ENCODE assay signal across 1 cellular context in the genomic region with DNA sequence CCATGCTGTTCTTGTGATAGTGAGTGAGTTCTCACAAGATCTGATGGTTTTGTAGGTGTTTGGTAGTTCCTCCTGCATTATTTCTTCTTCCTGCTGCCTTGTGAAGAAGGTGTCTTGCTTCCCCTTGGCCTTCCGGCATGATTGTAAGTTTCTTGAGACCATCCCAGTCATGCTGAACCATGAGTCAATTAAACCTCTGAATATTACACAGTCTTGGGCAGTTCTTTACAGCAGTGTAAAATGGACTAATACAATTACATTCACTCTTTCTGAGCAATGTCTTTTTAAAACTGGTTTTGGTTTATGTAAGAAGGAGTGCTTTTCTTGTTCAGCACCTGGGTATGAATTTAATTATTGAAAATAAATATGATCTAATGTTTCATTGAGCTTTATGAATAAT.
TF ChIP-seq lines count a peak whose summit lies in the region.

No MANE protein-coding gene starts in this region.

TF ChIP-seq in GM23338, 12 proteins besides CTCF, POLR2A, EP300 and RAD21 (continued from another document):
- TF ChIP-seq, protein P1, sequence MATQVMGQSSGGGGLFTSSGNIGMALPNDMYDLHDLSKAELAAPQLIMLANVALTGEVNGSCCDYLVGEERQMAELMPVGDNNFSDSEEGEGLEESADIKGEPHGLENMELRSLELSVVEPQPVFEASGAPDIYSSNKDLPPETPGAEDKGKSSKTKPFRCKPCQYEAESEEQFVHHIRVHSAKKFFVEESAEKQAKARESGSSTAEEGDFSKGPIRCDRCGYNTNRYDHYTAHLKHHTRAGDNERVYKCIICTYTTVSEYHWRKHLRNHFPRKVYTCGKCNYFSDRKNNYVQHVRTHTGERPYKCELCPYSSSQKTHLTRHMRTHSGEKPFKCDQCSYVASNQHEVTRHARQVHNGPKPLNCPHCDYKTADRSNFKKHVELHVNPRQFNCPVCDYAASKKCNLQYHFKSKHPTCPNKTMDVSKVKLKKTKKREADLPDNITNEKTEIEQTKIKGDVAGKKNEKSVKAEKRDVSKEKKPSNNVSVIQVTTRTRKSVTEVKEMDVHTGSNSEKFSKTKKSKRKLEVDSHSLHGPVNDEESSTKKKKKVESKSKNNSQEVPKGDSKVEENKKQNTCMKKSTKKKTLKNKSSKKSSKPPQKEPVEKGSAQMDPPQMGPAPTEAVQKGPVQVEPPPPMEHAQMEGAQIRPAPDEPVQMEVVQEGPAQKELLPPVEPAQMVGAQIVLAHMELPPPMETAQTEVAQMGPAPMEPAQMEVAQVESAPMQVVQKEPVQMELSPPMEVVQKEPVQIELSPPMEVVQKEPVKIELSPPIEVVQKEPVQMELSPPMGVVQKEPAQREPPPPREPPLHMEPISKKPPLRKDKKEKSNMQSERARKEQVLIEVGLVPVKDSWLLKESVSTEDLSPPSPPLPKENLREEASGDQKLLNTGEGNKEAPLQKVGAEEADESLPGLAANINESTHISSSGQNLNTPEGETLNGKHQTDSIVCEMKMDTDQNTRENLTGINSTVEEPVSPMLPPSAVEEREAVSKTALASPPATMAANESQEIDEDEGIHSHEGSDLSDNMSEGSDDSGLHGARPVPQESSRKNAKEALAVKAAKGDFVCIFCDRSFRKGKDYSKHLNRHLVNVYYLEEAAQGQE (IDR thresholded peaks at IDR 0.05; ENCODE audit: unreplicated experiment): no peak
- TF ChIP-seq POLR2AphosphoS5 (IDR thresholded peaks at IDR 0.05; ENCODE audit: low read depth) (no peak), EZH2phosphoT487 (IDR thresholded peaks at IDR 0.05; ENCODE audit: unreplicated experiment) (no peak), STAT1 (IDR thresholded peaks at IDR 0.05; ENCODE audit: unreplicated experiment) (no peak), ZNF331 (CRISPR knock-in tag; IDR thresholded peaks at IDR 0.05; ENCODE audit: low read depth) (no peak), CREB1 (CRISPR knock-in tag; IDR thresholded peaks at IDR 0.05; ENCODE audit: low read depth) (no peak), JUNB (IDR thresholded peaks at IDR 0.05; ENCODE audit: unreplicated experiment) (no peak)
- TF ChIP-seq, protein P2, sequence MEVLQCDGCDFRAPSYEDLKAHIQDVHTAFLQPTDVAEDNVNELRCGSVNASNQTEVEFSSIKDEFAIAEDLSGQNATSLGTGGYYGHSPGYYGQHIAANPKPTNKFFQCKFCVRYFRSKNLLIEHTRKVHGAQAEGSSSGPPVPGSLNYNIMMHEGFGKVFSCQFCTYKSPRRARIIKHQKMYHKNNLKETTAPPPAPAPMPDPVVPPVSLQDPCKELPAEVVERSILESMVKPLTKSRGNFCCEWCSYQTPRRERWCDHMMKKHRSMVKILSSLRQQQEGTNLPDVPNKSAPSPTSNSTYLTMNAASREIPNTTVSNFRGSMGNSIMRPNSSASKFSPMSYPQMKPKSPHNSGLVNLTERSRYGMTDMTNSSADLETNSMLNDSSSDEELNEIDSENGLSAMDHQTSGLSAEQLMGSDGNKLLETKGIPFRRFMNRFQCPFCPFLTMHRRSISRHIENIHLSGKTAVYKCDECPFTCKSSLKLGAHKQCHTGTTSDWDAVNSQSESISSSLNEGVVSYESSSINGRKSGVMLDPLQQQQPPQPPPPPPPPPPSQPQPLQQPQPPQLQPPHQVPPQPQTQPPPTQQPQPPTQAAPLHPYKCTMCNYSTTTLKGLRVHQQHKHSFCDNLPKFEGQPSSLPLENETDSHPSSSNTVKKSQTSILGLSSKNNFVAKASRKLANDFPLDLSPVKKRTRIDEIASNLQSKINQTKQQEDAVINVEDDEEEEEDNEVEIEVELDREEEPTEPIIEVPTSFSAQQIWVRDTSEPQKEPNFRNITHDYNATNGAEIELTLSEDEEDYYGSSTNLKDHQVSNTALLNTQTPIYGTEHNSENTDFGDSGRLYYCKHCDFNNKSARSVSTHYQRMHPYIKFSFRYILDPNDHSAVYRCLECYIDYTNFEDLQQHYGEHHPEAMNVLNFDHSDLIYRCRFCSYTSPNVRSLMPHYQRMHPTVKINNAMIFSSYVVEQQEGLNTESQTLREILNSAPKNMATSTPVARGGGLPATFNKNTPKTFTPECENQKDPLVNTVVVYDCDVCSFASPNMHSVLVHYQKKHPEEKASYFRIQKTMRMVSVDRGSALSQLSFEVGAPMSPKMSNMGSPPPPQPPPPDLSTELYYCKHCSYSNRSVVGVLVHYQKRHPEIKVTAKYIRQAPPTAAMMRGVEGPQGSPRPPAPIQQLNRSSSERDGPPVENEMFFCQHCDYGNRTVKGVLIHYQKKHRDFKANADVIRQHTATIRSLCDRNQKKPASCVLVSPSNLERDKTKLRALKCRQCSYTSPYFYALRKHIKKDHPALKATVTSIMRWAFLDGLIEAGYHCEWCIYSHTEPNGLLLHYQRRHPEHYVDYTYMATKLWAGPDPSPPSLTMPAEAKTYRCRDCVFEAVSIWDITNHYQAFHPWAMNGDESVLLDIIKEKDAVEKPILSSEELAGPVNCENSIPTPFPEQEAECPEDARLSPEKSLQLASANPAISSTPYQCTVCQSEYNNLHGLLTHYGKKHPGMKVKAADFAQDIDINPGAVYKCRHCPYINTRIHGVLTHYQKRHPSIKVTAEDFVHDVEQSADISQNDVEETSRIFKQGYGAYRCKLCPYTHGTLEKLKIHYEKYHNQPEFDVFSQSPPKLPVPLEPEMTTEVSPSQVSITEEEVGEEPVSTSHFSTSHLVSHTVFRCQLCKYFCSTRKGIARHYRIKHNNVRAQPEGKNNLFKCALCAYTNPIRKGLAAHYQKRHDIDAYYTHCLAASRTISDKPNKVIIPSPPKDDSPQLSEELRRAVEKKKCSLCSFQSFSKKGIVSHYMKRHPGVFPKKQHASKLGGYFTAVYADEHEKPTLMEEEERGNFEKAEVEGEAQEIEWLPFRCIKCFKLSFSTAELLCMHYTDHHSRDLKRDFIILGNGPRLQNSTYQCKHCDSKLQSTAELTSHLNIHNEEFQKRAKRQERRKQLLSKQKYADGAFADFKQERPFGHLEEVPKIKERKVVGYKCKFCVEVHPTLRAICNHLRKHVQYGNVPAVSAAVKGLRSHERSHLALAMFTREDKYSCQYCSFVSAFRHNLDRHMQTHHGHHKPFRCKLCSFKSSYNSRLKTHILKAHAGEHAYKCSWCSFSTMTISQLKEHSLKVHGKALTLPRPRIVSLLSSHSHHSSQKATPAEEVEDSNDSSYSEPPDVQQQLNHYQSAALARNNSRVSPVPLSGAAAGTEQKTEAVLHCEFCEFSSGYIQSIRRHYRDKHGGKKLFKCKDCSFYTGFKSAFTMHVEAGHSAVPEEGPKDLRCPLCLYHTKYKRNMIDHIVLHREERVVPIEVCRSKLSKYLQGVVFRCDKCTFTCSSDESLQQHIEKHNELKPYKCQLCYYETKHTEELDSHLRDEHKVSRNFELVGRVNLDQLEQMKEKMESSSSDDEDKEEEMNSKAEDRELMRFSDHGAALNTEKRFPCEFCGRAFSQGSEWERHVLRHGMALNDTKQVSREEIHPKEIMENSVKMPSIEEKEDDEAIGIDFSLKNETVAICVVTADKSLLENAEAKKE (CRISPR knock-in tag; IDR thresholded peaks at IDR 0.05): no peak
